Comparison of ENCODE assay signal across 15 cellular contexts in the genomic region with DNA sequence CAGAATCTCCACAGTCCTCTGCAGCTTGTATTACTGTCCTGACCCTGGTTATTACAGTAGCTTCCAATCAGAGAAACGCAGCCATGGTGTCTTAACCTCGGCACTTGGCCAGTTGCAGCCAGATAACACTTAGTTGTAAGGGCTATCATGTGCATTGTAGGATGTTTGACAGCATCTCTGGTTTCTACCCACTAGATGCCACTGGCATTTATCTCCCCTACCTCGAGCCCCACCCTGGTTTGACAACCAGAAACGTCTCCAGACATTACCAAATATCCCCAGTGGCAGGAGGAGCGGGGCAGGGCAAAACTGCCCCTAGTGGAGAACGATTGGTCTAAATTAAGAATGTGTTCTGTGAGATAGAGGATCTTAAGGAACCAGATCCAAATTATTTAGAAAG. TPM values are rescaled to one million over a fixed set of nuclear protein-coding genes. Genes with fewer than 3 reads are reported as not detected.
DNase-seq lines count a peak whose midpoint lies in the region; ATAC-seq and TF ChIP-seq lines count a peak whose summit lies in the region.
"Had no signal": no experiment of that assay in that cellular context is flagged by ENCODE, and none has a peak within 500 bp of the region (broad histone marks: within the 10 kb centered on the region; RNA-seq: fewer than 3 reads in every experiment).

No MANE protein-coding gene starts in this region.

- no peaks in the 10 kb centered on the region for H3K27me3 Mint-ChIP-seq in MCF 10A (ENCODE audit: insufficient read depth, unreplicated experiment)

- intact Hi-C loops in MCF 10A (cut with micrococcal nuclease), result loop anchor here (10.0 kb wide), 1 partner anchor 536 kb away; no protein-coding TSS in a partner anchor
- intact Hi-C loops in psoas muscle (cut with DNase I), result no loop called here

- ATAC-seq in DND-41 (ENCODE audit: insufficient read depth, low read depth) (no peak), psoas muscle (no peak)

- H2AFZ ChIP-seq in DND-41 (ENCODE audit: low read depth, low read length), result no peak overlapping the region
- no peak overlapping the region for H2AFZ ChIP-seq in MM.1S (ENCODE audit: low read length)

- no peaks in the 10 kb centered on the region for H4K20me1 ChIP-seq in DND-41 (ENCODE audit: insufficient read depth, low read length)
- no peaks in the 10 kb centered on the region for H4K20me1 ChIP-seq in MM.1S (ENCODE audit: insufficient read depth, low read length)

- H3K4me2 ChIP-seq in DND-41 (ENCODE audit: insufficient read depth, low read length), result no peak overlapping the region
- H3K4me2 ChIP-seq in MM.1S (ENCODE audit: low read depth, low read length), result no peak overlapping the region

- H3K27me3 ChIP-seq in DND-41 (ENCODE audit: insufficient read depth, low read length, poor library complexity), result peaks cover 16% of the 10 kb centered on the region
- H3K27me3 ChIP-seq in psoas muscle (ENCODE audit: insufficient read depth in 3 of 3, low read length in 2 of 3), result no peaks in the 10 kb centered on the region
- H3K27me3 ChIP-seq in MM.1S (replicated peaks; ENCODE audit: insufficient read depth, low read length), result no peaks in the 10 kb centered on the region
- H3K27me3 ChIP-seq: pancreas had no signal

- 70% methylated on average over 3 of the region's 6 CpGs; no CpG with 5 or more reads in 1 of the 2 experiments for WGBS in mesodermal cell (ENCODE audit: insufficient coverage in 2 of 2), 2 experiments
- WGBS in psoas muscle, 3 donors, result 50 to 66% (median 52%) methylated on average over 6 of the region's 6 CpGs

- H3K4me1 Mint-ChIP-seq in MCF 10A (ENCODE audit: insufficient read depth, unreplicated experiment), result peaks cover 56% of the 10 kb centered on the region
- H3K4me1 Mint-ChIP-seq: memory B cell had no signal

- no TSS peak for BruUV-seq in MCF 10A (replicated peaks; lab: Mats Ljungman, UMichigan)

- H3K9me2 ChIP-seq in MM.1S (replicated peaks; ENCODE audit: insufficient read depth, low read length), result no peaks in the 10 kb centered on the region

- POLR2A ChIA-PET in HEK293T (lab: Yijun Ruan, JAX) (interaction anchor here (1.0 kb wide), 1 partner anchor 14 kb away, joined by 3 read pairs; the partner anchor contains the start of gene DSG2), MCF 10A (lab: Yijun Ruan, JAX) (interaction anchor here (0.6 to 8.9 kb wide), 19 partner anchors 12 to 538 kb away, joined by 3 to 189 read pairs (median 4); partner anchors contain the start of genes DSC2, DSC3, DSG2 and DSG3)

- DNase-seq in DND-41, result no peak
- DNase-seq in HEK293T (ENCODE audit: extremely low spot score), result peak; percentile 40
- peak; percentile 28 for DNase-seq in MCF 10A (ENCODE audit: unreplicated experiment)
- no peak for DNase-seq in caudate nucleus (lab: John Stamatoyannopoulos, UW)
- no peak for DNase-seq in NCI-H446 treated with DMSO at 0.1 percent for 48 hours (lab: John Stamatoyannopoulos, UW)
- DNase-seq in psoas muscle, result no peak
- DNase-seq in MM.1S, result no peak
- DNase-seq: activated CD4-positive, alpha-beta T cell treated with anti-CD3 and anti-CD28 coated beads for 4 hours; AML-193; Kasumi-1; NCI-H2029; pancreas had no signal

- H3K27ac Mint-ChIP-seq in MCF 10A (ENCODE audit: low read depth, unreplicated experiment), result peak overlapping the region; percentile 59
- H3K27ac Mint-ChIP-seq: activated T-helper 2 cell treated with anti-CD3 and anti-CD28 coated beads, Interferon-gamma antibody, Interleukin-2, Interleukin-4, amounts not matched to agents 10 μg/mL and 5 μg/mL and 100 μg/mL, durations not matched to agents 14 hours and 24 hours and 36 hours; memory B cell had no signal

- CTCF ChIA-PET in HEK293T (lab: Yijun Ruan, JAX) (interaction anchor here (0.8 kb wide), 1 partner anchor 94 kb away, joined by 3 read pairs; no protein-coding TSS in a partner anchor), MCF 10A (lab: Yijun Ruan, JAX) (interaction anchor here (0.7 to 2.8 kb wide), 5 partner anchors 11 to 526 kb away, joined by 4 to 16 read pairs (median 4); no protein-coding TSS in a partner anchor)

- no peaks in the 10 kb centered on the region for H3K79me2 ChIP-seq in DND-41 (ENCODE audit: insufficient read depth, low read length)
- H3K79me2 ChIP-seq in MM.1S (ENCODE audit: low read length), result peaks cover 13% of the 10 kb centered on the region

- TF ChIP-seq CTCF in DND-41 (IDR thresholded peaks at IDR 0.05; ENCODE audit: borderline replicate concordance, extremely low read depth, low read length, poor library complexity, severe bottlenecking) (peak; percentile 6), MCF 10A (IDR thresholded peaks at IDR 0.05; ENCODE audit: unreplicated experiment) (no peak), psoas muscle (IDR thresholded peaks at IDR 0.05) (no peak), MM.1S (IDR thresholded peaks at IDR 0.05; ENCODE audit: low read length) (no peak)

- no peaks in the 10 kb centered on the region for H3K9me3 ChIP-seq in DND-41 (ENCODE audit: insufficient read depth, low read length, severe bottlenecking)
- H3K9me3 ChIP-seq in mesodermal cell (ENCODE audit: control insufficient read depth, low read length), result no peaks in the 10 kb centered on the region
- H3K9me3 ChIP-seq in psoas muscle, result no peaks in the 10 kb centered on the region
- no peaks in the 10 kb centered on the region for H3K9me3 ChIP-seq in MM.1S (replicated peaks; ENCODE audit: insufficient read depth, low read length)
- H3K9me3 ChIP-seq: pancreas had no signal

- H3K4me3 ChIP-seq in DND-41 (ENCODE audit: low read depth in 1 of 2, low read length in 2 of 2) (no peak overlapping the region), mesodermal cell (ENCODE audit: extremely low read depth, insufficient read depth, low read length, poor library complexity, severe bottlenecking) (no peak overlapping the region), psoas muscle (no peak overlapping the region), MM.1S (ENCODE audit: low read length) (no peak overlapping the region)
- H3K4me3 ChIP-seq: pancreas had no signal

- no peak overlapping the region for H3K4me3 Mint-ChIP-seq in MCF 10A (ENCODE audit: unreplicated experiment)
- H3K4me3 Mint-ChIP-seq: memory B cell had no signal

- H3K27ac ChIP-seq in DND-41 (ENCODE audit: low read length) (no peak overlapping the region), mesodermal cell (ENCODE audit: low read depth, low read length, severe bottlenecking) (peak overlapping the region; percentile 43), caudate nucleus (ENCODE audit: low read depth, low read length) (no peak overlapping the region), psoas muscle (no peak overlapping the region), MM.1S (ENCODE audit: low read length) (no peak overlapping the region)

- H3K4me1 ChIP-seq in DND-41 (ENCODE audit: insufficient read depth, low read length), result no peaks in the 10 kb centered on the region
- H3K4me1 ChIP-seq in mesodermal cell (ENCODE audit: control insufficient read depth, insufficient read depth, low read length, poor library complexity, severe bottlenecking), result peaks cover 42% of the 10 kb centered on the region
- no peaks in the 10 kb centered on the region for H3K4me1 ChIP-seq in psoas muscle
- H3K4me1 ChIP-seq in MM.1S (ENCODE audit: low read length), result no peaks in the 10 kb centered on the region

- no peaks in the 10 kb centered on the region for H3F3A ChIP-seq in MM.1S (ENCODE audit: insufficient read depth, low read length)

- H3K36me3 ChIP-seq in DND-41 (ENCODE audit: insufficient read depth, low read length), result no peaks in the 10 kb centered on the region
- no peaks in the 10 kb centered on the region for H3K36me3 ChIP-seq in mesodermal cell (ENCODE audit: control insufficient read depth, insufficient read depth, low read length)
- H3K36me3 ChIP-seq in psoas muscle (ENCODE audit: insufficient read depth in 1 of 2, low read depth in 1 of 2), result no peaks in the 10 kb centered on the region
- no peaks in the 10 kb centered on the region for H3K36me3 ChIP-seq in MM.1S (replicated peaks; ENCODE audit: insufficient read depth, low read length)
- H3K36me3 ChIP-seq: pancreas had no signal

- no peaks in the 10 kb centered on the region for H3K9me3 Mint-ChIP-seq in MCF 10A (ENCODE audit: unreplicated experiment)
- H3K9me3 Mint-ChIP-seq: activated T-helper 2 cell treated with anti-CD3 and anti-CD28 coated beads, Interferon-gamma antibody, Interleukin-2, Interleukin-4, amounts not matched to agents 10 μg/mL and 5 μg/mL and 100 μg/mL, durations not matched to agents 14 hours and 24 hours and 36 hours; memory B cell had no signal

- H3K9ac ChIP-seq in DND-41 (ENCODE audit: low read depth, low read length) (no peak overlapping the region), MM.1S (ENCODE audit: low read length) (no peak overlapping the region)

- peaks cover 5% of the 10 kb centered on the region for H3K36me3 Mint-ChIP-seq in MCF 10A (ENCODE audit: insufficient read depth, unreplicated experiment)
- H3K36me3 Mint-ChIP-seq: memory B cell had no signal

TF ChIP-seq in HEK293T, 16 proteins besides CTCF, POLR2A, EP300 and RAD21:
- TF ChIP-seq TARDBP (IDR thresholded peaks at IDR 0.05) (no peak), FOXA1 (IDR thresholded peaks at IDR 0.05) (no peak), ZNF384 (IDR thresholded peaks at IDR 0.05) (no peak)

RNA-seq across cellular contexts. Expression of gene DSG2, which starts 13.1 kb away (rescaled TPM):
- total RNA-seq in MCF 10A (2022), result 106 and 134 TPM in 2 replicates
- 108 TPM for polyA plus RNA-seq in mesodermal cell (2013, experiment 1 of 2)
- 133 TPM for polyA plus RNA-seq in mesodermal cell (2013, experiment 2 of 2)
- 1 to 10 TPM in 2 of 4 donors, under 1 TPM in 2; 0.76 to 1.8 (median 1.2) TPM for total RNA-seq in psoas muscle
- under 1 TPM; 0.33 to 0.95 (median 0.93) TPM for polyA plus RNA-seq in psoas muscle

Comparison
In these comparisons a context has a peak if more than half of its experiments do, and no peak if none do; other contexts are left out.
1. DNase-seq: peak in HEK293T (single experiment) and MCF 10A (single experiment); none in DND-41 (single experiment), caudate nucleus (0 of 61), NCI-H446 treated with DMSO at 0.1 percent for 48 hours (single experiment), psoas muscle (0 of 2) and MM.1S (single experiment).
2. RNA of gene DSG2, which starts 13.1 kb away (total RNA-seq): 106 to 134 TPM in MCF 10A; 0.76 to 1.8 TPM in psoas muscle; every median in the first group is over 10 times any median in the second.